Comparison of ENCODE assay signal across 1 cellular context in the genomic region with DNA sequence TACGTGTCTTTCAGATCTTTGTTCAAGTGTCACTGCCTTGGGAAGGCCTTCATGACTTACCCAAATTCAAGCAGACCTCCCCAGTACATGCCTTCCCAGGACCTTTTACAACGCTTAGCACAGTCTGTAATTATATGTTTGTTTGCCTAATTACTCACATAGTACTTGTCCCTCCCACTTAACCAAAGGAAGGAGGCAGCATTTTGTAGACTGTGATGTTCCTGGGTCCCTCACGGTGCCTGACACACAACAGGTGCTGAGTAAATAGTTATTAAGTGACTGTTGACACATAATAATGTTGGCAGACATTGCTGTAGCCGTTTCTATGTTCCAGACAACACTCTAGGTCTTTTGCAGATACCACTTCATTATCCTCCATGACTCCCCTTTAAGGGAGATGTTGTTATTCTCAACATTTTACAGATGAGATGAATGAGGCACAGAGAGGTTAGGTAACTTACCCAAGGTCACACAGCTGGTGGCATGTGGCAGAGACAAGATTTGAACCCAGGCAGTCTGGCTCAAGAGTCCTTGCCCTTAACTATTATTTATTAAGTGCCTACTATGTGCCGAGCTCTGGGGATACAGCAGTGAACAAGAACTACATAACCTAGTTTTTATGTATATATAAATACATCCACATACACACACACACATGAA.
TF ChIP-seq lines count a peak whose summit lies in the region.

No MANE protein-coding gene starts in this region.

TF ChIP-seq in HEK293, 187 proteins besides CTCF, POLR2A, EP300 and RAD21 (continued from another document):
- no peak for TF ChIP-seq ZNF280C (tag by site-specific recombination; IDR thresholded peaks at IDR 0.05)
